In genomic region chr12:69879007-69879960, GRCh38 we compare ENCODE assay signal across 1 cellular context.
TF ChIP-seq lines count a peak whose summit lies in the region.

No MANE protein-coding gene starts in this region.

TF ChIP-seq in A549, 52 proteins besides CTCF, POLR2A, EP300 and RAD21 (continued from another document):
- peak; percentile 52; the same call in 1 of the 2 replicates for TF ChIP-seq REST (IDR thresholded peaks at IDR 0.05)
- no peak for TF ChIP-seq ATOH8 (CRISPR knock-in tag; IDR thresholded peaks at IDR 0.05; ENCODE audit: low read depth)
- TF ChIP-seq CEBPB (IDR thresholded peaks at IDR 0.05): no peak
- TF ChIP-seq ESRRA (IDR thresholded peaks at IDR 0.05; ENCODE audit: borderline replicate concordance, low read length): no peak
